16 cellular contexts compared by ENCODE assay signal in the genomic region with DNA sequence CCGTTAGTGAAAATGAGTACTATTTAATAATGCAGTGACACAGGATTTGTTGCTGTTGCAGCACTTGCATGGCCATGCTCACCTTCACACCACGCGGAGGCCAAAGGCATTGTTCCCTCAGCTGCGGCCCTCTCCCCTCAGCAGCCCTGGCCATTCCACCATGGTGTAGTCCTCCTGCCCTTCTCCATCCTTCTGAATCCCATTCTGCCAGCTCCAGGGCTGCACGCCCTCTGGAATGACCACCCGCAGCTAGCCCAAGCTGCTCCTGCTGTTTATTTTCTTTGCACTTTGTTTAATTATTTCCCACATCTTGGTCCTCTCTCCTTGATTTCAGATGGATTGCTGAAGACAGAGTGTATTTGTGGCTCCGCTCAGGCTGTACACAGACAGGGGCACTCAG.
DNase-seq lines count a peak whose midpoint lies in the region; ATAC-seq lines count a peak whose summit lies in the region.
"Had no signal": no experiment of that assay in that cellular context is flagged by ENCODE, and none has a peak within 500 bp of the region (broad histone marks: within the 10 kb centered on the region; RNA-seq: fewer than 3 reads in every experiment).

No MANE protein-coding gene starts in this region.

- H3K27ac ChIP-seq in substantia nigra (ENCODE audit: low read depth, low read length, poor library complexity, severe bottlenecking) = no peak overlapping the region
- H3K27ac ChIP-seq: BLaER1 had no signal

- no peak for DNase-seq in activated naive CD8-positive, alpha-beta T cell treated with anti-CD3 and anti-CD28 coated beads, Interleukin-2, amount 10 ng/mL, durations not matched to agents 7 days and 5 days
- DNase-seq in activated naive CD8-positive, alpha-beta T cell treated with anti-CD3 and anti-CD28 coated beads, Interleukin-2, amount 50 U/mL, for 24 hours = no peak
- no peak for DNase-seq in central memory CD8-positive, alpha-beta T cell (ENCODE audit: low spot score in 2 of 2)
- DNase-seq in substantia nigra (lab: John Stamatoyannopoulos, UW) (no peak), NK-92 (lab: John Stamatoyannopoulos, UW; ENCODE audit: unreplicated experiment) (no peak)
- DNase-seq: COR-L47, DMS153, EL, KBM-7, NCI-H1105, NCI-H2029, NCI-H524 treated with DMSO at 0.1 percent for 48 hours, PC-3 had no signal

- H3K4me3 Mint-ChIP-seq in activated naive CD8-positive, alpha-beta T cell treated with anti-CD3 and anti-CD28 coated beads, Interleukin-2, amount 10 ng/mL, durations not matched to agents 7 days and 5 days = no peak overlapping the region
- no peak overlapping the region for H3K4me3 Mint-ChIP-seq in activated naive CD8-positive, alpha-beta T cell treated with anti-CD3 and anti-CD28 coated beads, Interleukin-2, amount 50 U/mL, for 24 hours
- peak overlapping the region in 3 of 4 donors; percentile 29 to 45 (median 39) for H3K4me3 Mint-ChIP-seq in IgD-negative memory B cell
- H3K4me3 Mint-ChIP-seq in central memory CD8-positive, alpha-beta T cell = peak overlapping the region; percentile 95

- peak overlapping the region; percentile 53 for H3K27ac Mint-ChIP-seq in activated naive CD8-positive, alpha-beta T cell treated with anti-CD3 and anti-CD28 coated beads, Interleukin-2, amount 10 ng/mL, durations not matched to agents 7 days and 5 days
- H3K27ac Mint-ChIP-seq in activated naive CD8-positive, alpha-beta T cell treated with anti-CD3 and anti-CD28 coated beads, Interleukin-2, amount 50 U/mL, for 24 hours = no peak overlapping the region
- H3K27ac Mint-ChIP-seq in IgD-negative memory B cell = no peak overlapping the region
- H3K27ac Mint-ChIP-seq in central memory CD8-positive, alpha-beta T cell (ENCODE audit: low read depth) = peak overlapping the region; percentile 55

- POLR2A ChIA-PET in activated naive CD8-positive, alpha-beta T cell treated with anti-CD3 and anti-CD28 coated beads, Interleukin-2, amount 10 ng/mL, durations not matched to agents 7 days and 5 days (lab: Charles Lee) = no interaction called here

- peaks cover 7% of the 10 kb centered on the region for H3K27me3 Mint-ChIP-seq in activated naive CD8-positive, alpha-beta T cell treated with anti-CD3 and anti-CD28 coated beads, Interleukin-2, amount 10 ng/mL, durations not matched to agents 7 days and 5 days
- peaks cover 3% of the 10 kb centered on the region for H3K27me3 Mint-ChIP-seq in activated naive CD8-positive, alpha-beta T cell treated with anti-CD3 and anti-CD28 coated beads, Interleukin-2, amount 50 U/mL, for 24 hours
- peaks cover 10% of the 10 kb centered on the region for H3K27me3 Mint-ChIP-seq in IgD-negative memory B cell
- H3K27me3 Mint-ChIP-seq in central memory CD8-positive, alpha-beta T cell = no peaks in the 10 kb centered on the region

- peaks cover 19% of the 10 kb centered on the region for H3K4me1 Mint-ChIP-seq in activated naive CD8-positive, alpha-beta T cell treated with anti-CD3 and anti-CD28 coated beads, Interleukin-2, amount 10 ng/mL, durations not matched to agents 7 days and 5 days
- peaks cover 36% of the 10 kb centered on the region for H3K4me1 Mint-ChIP-seq in activated naive CD8-positive, alpha-beta T cell treated with anti-CD3 and anti-CD28 coated beads, Interleukin-2, amount 50 U/mL, for 24 hours
- H3K4me1 Mint-ChIP-seq in IgD-negative memory B cell = peaks cover 16 to 34% (median 24%) of the 10 kb centered on the region in 3 donors
- peaks cover 37% of the 10 kb centered on the region for H3K4me1 Mint-ChIP-seq in central memory CD8-positive, alpha-beta T cell

- no peak for ATAC-seq in activated naive CD8-positive, alpha-beta T cell treated with anti-CD3 and anti-CD28 coated beads, Interleukin-2, amount 10 ng/mL, durations not matched to agents 7 days and 5 days (ENCODE audit: low read depth)
- no peak for ATAC-seq in activated naive CD8-positive, alpha-beta T cell treated with anti-CD3 and anti-CD28 coated beads, Interleukin-2, amount 50 U/mL, for 24 hours
- no peak for ATAC-seq in central memory CD8-positive, alpha-beta T cell (replicated peaks; ENCODE audit: extremely low read depth, poor library complexity, severe bottlenecking)
- no peak for ATAC-seq in GM21367 (IDR thresholded peaks at IDR 0.05; ENCODE audit: unreplicated experiment)
- ATAC-seq: PC-3 had no signal

- H3K9me3 Mint-ChIP-seq in activated naive CD8-positive, alpha-beta T cell treated with anti-CD3 and anti-CD28 coated beads, Interleukin-2, amount 10 ng/mL, durations not matched to agents 7 days and 5 days = peaks cover 8% of the 10 kb centered on the region
- peaks cover 5% of the 10 kb centered on the region for H3K9me3 Mint-ChIP-seq in activated naive CD8-positive, alpha-beta T cell treated with anti-CD3 and anti-CD28 coated beads, Interleukin-2, amount 50 U/mL, for 24 hours
- no peaks in the 10 kb centered on the region for H3K9me3 Mint-ChIP-seq in IgD-negative memory B cell
- no peaks in the 10 kb centered on the region for H3K9me3 Mint-ChIP-seq in central memory CD8-positive, alpha-beta T cell

- peaks cover 5% of the 10 kb centered on the region for H3K36me3 Mint-ChIP-seq in activated naive CD8-positive, alpha-beta T cell treated with anti-CD3 and anti-CD28 coated beads, Interleukin-2, amount 10 ng/mL, durations not matched to agents 7 days and 5 days
- no peaks in the 10 kb centered on the region for H3K36me3 Mint-ChIP-seq in activated naive CD8-positive, alpha-beta T cell treated with anti-CD3 and anti-CD28 coated beads, Interleukin-2, amount 50 U/mL, for 24 hours (ENCODE audit: low read depth)
- H3K36me3 Mint-ChIP-seq in IgD-negative memory B cell = no peaks in the 10 kb centered on the region
- peaks cover 4% of the 10 kb centered on the region for H3K36me3 Mint-ChIP-seq in central memory CD8-positive, alpha-beta T cell (ENCODE audit: insufficient read depth)

Comparison
In these comparisons a context has a peak if more than half of its experiments do, and no peak if none do; other contexts are left out.
1. H3K27ac Mint-ChIP-seq: peak in activated naive CD8-positive, alpha-beta T cell treated with anti-CD3 and anti-CD28 coated beads, Interleukin-2, amount 10 ng/mL, durations not matched to agents 7 days and 5 days (single experiment) and central memory CD8-positive, alpha-beta T cell (single experiment); none in activated naive CD8-positive, alpha-beta T cell treated with anti-CD3 and anti-CD28 coated beads, Interleukin-2, amount 50 U/mL, for 24 hours (single experiment) and IgD-negative memory B cell (0 of 3).
2. H3K4me3 Mint-ChIP-seq: peak in IgD-negative memory B cell (3 of 4) and central memory CD8-positive, alpha-beta T cell (single experiment); none in activated naive CD8-positive, alpha-beta T cell treated with anti-CD3 and anti-CD28 coated beads, Interleukin-2, amount 10 ng/mL, durations not matched to agents 7 days and 5 days (single experiment) and activated naive CD8-positive, alpha-beta T cell treated with anti-CD3 and anti-CD28 coated beads, Interleukin-2, amount 50 U/mL, for 24 hours (single experiment).